Comparison of ENCODE assay signal across 9 cellular contexts in genomic region chr18:9379118-9379517, GRCh38.
"Had no signal": no experiment of that assay in that cellular context is flagged by ENCODE, and none has a peak within 500 bp of the region (broad histone marks: within the 10 kb centered on the region; RNA-seq: fewer than 3 reads in every experiment).

No MANE protein-coding gene starts in this region.

- FAIRE-seq: HTR-8/SVneo had no signal

- H3K4me3 ChIP-seq: GM23338, HAP-1 had no signal

- H3K4me3 Mint-ChIP-seq: GM23338, IgD-negative memory B cell had no signal

- DNase-seq: H7, Kasumi-1, KG1 had no signal

- H3K9me3 ChIP-seq: HAP-1 had no signal

- H3K36me3 ChIP-seq: HAP-1 had no signal

- H3K27ac ChIP-seq: HL-60 had no signal

- ATAC-seq: GM23338, HCT116 had no signal

- H3K27ac Mint-ChIP-seq: GM23338, IgD-negative memory B cell had no signal

- H3K9me3 Mint-ChIP-seq: GM23338 had no signal

- H2AFZ ChIP-seq: GM23338 had no signal

- H3K27me3 Mint-ChIP-seq: IgD-negative memory B cell had no signal

- H3K4me2 ChIP-seq: GM23338 had no signal
